In genomic region chr7:70316745-70317144, GRCh38 we compare ENCODE assay signal across 19 cellular contexts.
DNase-seq lines count a peak whose midpoint lies in the region; ATAC-seq and TF ChIP-seq lines count a peak whose summit lies in the region.
"Had no signal": no experiment of that assay in that cellular context is flagged by ENCODE, and none has a peak within 500 bp of the region (broad histone marks: within the 10 kb centered on the region; RNA-seq: fewer than 3 reads in every experiment).

No MANE protein-coding gene starts in this region.

- H3K9me3 ChIP-seq in DND-41 (ENCODE audit: insufficient read depth, low read length, severe bottlenecking) (no peaks in the 10 kb centered on the region), vagina (no peaks in the 10 kb centered on the region)
- H3K9me3 ChIP-seq: heart left ventricle, psoas muscle, spleen, upper lobe of left lung had no signal

- H3K4me3 ChIP-seq in DND-41 (ENCODE audit: low read depth in 1 of 2, low read length in 2 of 2) (no peak overlapping the region), vagina (no peak overlapping the region)
- H3K4me3 ChIP-seq: dorsolateral prefrontal cortex, heart left ventricle, psoas muscle, SJSA1, spleen, upper lobe of left lung had no signal

- H3K9me3 Mint-ChIP-seq in activated CD4-positive, alpha-beta T cell treated with anti-CD3 and anti-CD28 coated beads for 36 hours (ENCODE audit: low read depth) = no peaks in the 10 kb centered on the region
- H3K9me3 Mint-ChIP-seq in activated T-cell treated with anti-CD3 and anti-CD28 coated beads, Interleukin-2, amount 50 U/mL, for 72 hours = peaks cover 0 to 4% of the 10 kb centered on the region in 2 donors
- H3K9me3 Mint-ChIP-seq: nephron progenitor cell had no signal

- no peak overlapping the region for H3K4me2 ChIP-seq in DND-41 (ENCODE audit: insufficient read depth, low read length)

- H3K79me2 ChIP-seq in DND-41 (ENCODE audit: insufficient read depth, low read length) = no peaks in the 10 kb centered on the region

- H3K36me3 ChIP-seq in DND-41 (ENCODE audit: insufficient read depth, low read length) (no peaks in the 10 kb centered on the region), vagina (no peaks in the 10 kb centered on the region)
- H3K36me3 ChIP-seq: heart left ventricle, SJSA1, spleen, upper lobe of left lung had no signal

- H3K27ac Mint-ChIP-seq in activated CD4-positive, alpha-beta T cell treated with anti-CD3 and anti-CD28 coated beads for 36 hours = no peak overlapping the region
- no peak overlapping the region for H3K27ac Mint-ChIP-seq in activated T-cell treated with anti-CD3 and anti-CD28 coated beads, Interleukin-2, amount 50 U/mL, for 72 hours
- H3K27ac Mint-ChIP-seq: nephron progenitor cell had no signal

- no peak overlapping the region for H2AFZ ChIP-seq in DND-41 (ENCODE audit: low read depth, low read length)

- H3K27me3 Mint-ChIP-seq in activated CD4-positive, alpha-beta T cell treated with anti-CD3 and anti-CD28 coated beads for 36 hours = no peaks in the 10 kb centered on the region
- no peaks in the 10 kb centered on the region for H3K27me3 Mint-ChIP-seq in activated T-cell treated with anti-CD3 and anti-CD28 coated beads, Interleukin-2, amount 50 U/mL, for 72 hours (ENCODE audit: low read depth)

- peak; percentile 57 for ATAC-seq in activated CD4-positive, alpha-beta T cell treated with anti-CD3 and anti-CD28 coated beads for 36 hours
- ATAC-seq in DND-41 (ENCODE audit: insufficient read depth, low read depth) = no peak
- peak; percentile 55 to 64 for ATAC-seq in activated T-cell treated with anti-CD3 and anti-CD28 coated beads, Interleukin-2, amount 50 U/mL, for 72 hours (replicated peaks in 1 of 2)
- peak; percentile 58 for ATAC-seq in foreskin keratinocyte
- ATAC-seq in esophagus mucosa = no peak
- ATAC-seq: psoas muscle had no signal

- TF ChIP-seq POLR2A in vagina (IDR thresholded peaks at IDR 0.05) = no peak

- no peak overlapping the region for H3K27ac ChIP-seq in DND-41 (ENCODE audit: low read length)
- peak overlapping the region; percentile 21 for H3K27ac ChIP-seq in foreskin keratinocyte
- H3K27ac ChIP-seq in vagina = no peak overlapping the region
- H3K27ac ChIP-seq: C4-2B, dorsolateral prefrontal cortex, heart left ventricle, psoas muscle, SJSA1, spleen had no signal

- TF ChIP-seq CTCF in DND-41 (IDR thresholded peaks at IDR 0.05; ENCODE audit: borderline replicate concordance, extremely low read depth, low read length, poor library complexity, severe bottlenecking) (no peak), foreskin keratinocyte (conservative IDR thresholded peaks at IDR 0.05) (peak; percentile 8), vagina (IDR thresholded peaks at IDR 0.05) (no peak)

- CTCF ChIA-PET in activated CD4-positive, alpha-beta T cell treated with anti-CD3 and anti-CD28 coated beads for 36 hours (lab: Charles Lee) = no interaction called here

- no peaks in the 10 kb centered on the region for H4K20me1 ChIP-seq in DND-41 (ENCODE audit: insufficient read depth, low read length)

- peaks cover 27% of the 10 kb centered on the region for H3K4me1 Mint-ChIP-seq in activated CD4-positive, alpha-beta T cell treated with anti-CD3 and anti-CD28 coated beads for 36 hours
- H3K4me1 Mint-ChIP-seq in activated T-cell treated with anti-CD3 and anti-CD28 coated beads, Interleukin-2, amount 50 U/mL, for 72 hours (ENCODE audit: low read depth) = peaks cover 45% of the 10 kb centered on the region

- POLR2A ChIA-PET in activated CD4-positive, alpha-beta T cell treated with anti-CD3 and anti-CD28 coated beads for 36 hours (lab: Charles Lee) = no interaction called here

- DNase-seq in activated CD4-positive, alpha-beta T cell treated with anti-CD3 and anti-CD28 coated beads for 36 hours = peak; percentile 36
- DNase-seq in activated CD4-positive, alpha-beta T cell treated with anti-CD3 and anti-CD28 coated beads for 48 hours = no peak
- DNase-seq in DND-41 (peak; percentile 20), foreskin keratinocyte (peak; percentile 59 to 72), vagina (ENCODE audit: extremely low spot score in 2 of 2) (no peak)
- DNase-seq in activated T-cell treated with anti-CD3 and anti-CD28 coated beads, Interleukin-2, amount 50 U/mL, for 72 hours = peak; percentile 8 to 12
- no peak for DNase-seq in effector CD8-positive, alpha-beta T cell (lab: John Stamatoyannopoulos, UW)
- DNase-seq: dorsolateral prefrontal cortex, mesendoderm, NCI-H2081 treated with DMSO at 0.1 percent for 48 hours, NCI-H524 treated with DMSO at 0.1 percent for 48 hours, nephron progenitor cell, psoas muscle, spleen had no signal

- H3K9ac ChIP-seq in DND-41 (ENCODE audit: low read depth, low read length) = no peak overlapping the region

- no peaks in the 10 kb centered on the region for H3K36me3 Mint-ChIP-seq in activated CD4-positive, alpha-beta T cell treated with anti-CD3 and anti-CD28 coated beads for 36 hours (ENCODE audit: low read depth)
- no peaks in the 10 kb centered on the region for H3K36me3 Mint-ChIP-seq in activated T-cell treated with anti-CD3 and anti-CD28 coated beads, Interleukin-2, amount 50 U/mL, for 72 hours (ENCODE audit: insufficient read depth in 2 of 2)

- H3K4me3 Mint-ChIP-seq in activated CD4-positive, alpha-beta T cell treated with anti-CD3 and anti-CD28 coated beads for 36 hours = no peak overlapping the region
- peak overlapping the region in 1 of 2 donors; percentile 5 for H3K4me3 Mint-ChIP-seq in activated T-cell treated with anti-CD3 and anti-CD28 coated beads, Interleukin-2, amount 50 U/mL, for 72 hours
- H3K4me3 Mint-ChIP-seq: nephron progenitor cell had no signal

- intact Hi-C loops in activated CD4-positive, alpha-beta T cell treated with anti-CD3 and anti-CD28 coated beads for 36 hours (cut with DNase I, micrococcal nuclease) = no loop called here
- intact Hi-C loops in vagina (cut with DNase I) = no loop called here

- H3K27me3 ChIP-seq in DND-41 (ENCODE audit: insufficient read depth, low read length, poor library complexity) = no peaks in the 10 kb centered on the region
- no peaks in the 10 kb centered on the region for H3K27me3 ChIP-seq in foreskin keratinocyte
- no peaks in the 10 kb centered on the region for H3K27me3 ChIP-seq in vagina
- H3K27me3 ChIP-seq: dorsolateral prefrontal cortex, heart left ventricle, SJSA1, spleen, upper lobe of left lung had no signal

- H3K4me1 ChIP-seq in DND-41 (ENCODE audit: insufficient read depth, low read length) (peaks cover 35% of the 10 kb centered on the region), foreskin keratinocyte (peaks cover 23% of the 10 kb centered on the region), vagina (peaks cover 12% of the 10 kb centered on the region)
- H3K4me1 ChIP-seq: heart left ventricle, psoas muscle, SJSA1, spleen had no signal

Comparison
In these comparisons a context has a peak if more than half of its experiments do, and no peak if none do; other contexts are left out.
1. DNase-seq: peak in activated CD4-positive, alpha-beta T cell treated with anti-CD3 and anti-CD28 coated beads for 36 hours (single experiment), DND-41 (single experiment), activated T-cell treated with anti-CD3 and anti-CD28 coated beads, Interleukin-2, amount 50 U/mL, for 72 hours (2 of 2) and foreskin keratinocyte (2 of 2); none in activated CD4-positive, alpha-beta T cell treated with anti-CD3 and anti-CD28 coated beads for 48 hours (single experiment), vagina (0 of 2) and effector CD8-positive, alpha-beta T cell (single experiment).
2. ATAC-seq: peak in activated CD4-positive, alpha-beta T cell treated with anti-CD3 and anti-CD28 coated beads for 36 hours (single experiment), activated T-cell treated with anti-CD3 and anti-CD28 coated beads, Interleukin-2, amount 50 U/mL, for 72 hours (2 of 2) and foreskin keratinocyte (single experiment); none in DND-41 (single experiment) and esophagus mucosa (single experiment).